ENCODE assay signal across 1 cellular context in the genomic region with DNA sequence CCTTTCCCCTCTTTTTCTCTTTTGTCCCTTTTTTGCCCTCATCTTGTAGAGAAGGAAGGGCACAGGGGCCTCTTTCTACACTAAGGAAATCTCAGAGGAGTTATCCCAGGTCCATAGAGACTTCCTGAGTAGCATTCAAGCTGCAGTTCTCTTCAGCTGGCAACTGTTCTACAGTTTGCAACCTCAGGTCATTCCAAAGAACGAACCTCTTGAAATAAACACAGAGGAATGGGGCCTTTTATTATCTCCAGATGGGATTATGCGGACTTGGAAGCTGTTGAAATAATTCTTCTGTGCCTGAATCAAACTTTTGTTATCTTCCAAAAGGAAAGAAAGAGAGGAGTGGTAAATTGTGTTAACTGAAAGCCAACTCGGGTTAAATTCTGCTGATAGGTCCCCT.
TF ChIP-seq lines count a peak whose summit lies in the region.

No MANE protein-coding gene starts in this region.

TF ChIP-seq in endothelial cell of umbilical vein, 7 proteins besides CTCF, POLR2A, EP300 and RAD21:
- TF ChIP-seq JUN (IDR thresholded peaks at IDR 0.05; ENCODE audit: borderline replicate concordance, insufficient read depth, insufficient read length, low read depth) (no peak), MYC (IDR thresholded peaks at IDR 0.05; ENCODE audit: low read depth, low read length) (no peak), POLR2AphosphoS5 (IDR thresholded peaks at IDR 0.05; ENCODE audit: insufficient read depth, low read depth, low read length) (no peak), FOS (IDR thresholded peaks at IDR 0.05; ENCODE audit: borderline replicate concordance, insufficient read depth, low read length) (no peak), EZH2 (IDR thresholded peaks at IDR 0.05; ENCODE audit: borderline replicate concordance, low read depth, low read length, severe bottlenecking) (no peak), GATA2 (IDR thresholded peaks at IDR 0.05; ENCODE audit: insufficient read depth, insufficient read length, low read depth, low read length) (no peak)
- TF ChIP-seq, protein P1, sequence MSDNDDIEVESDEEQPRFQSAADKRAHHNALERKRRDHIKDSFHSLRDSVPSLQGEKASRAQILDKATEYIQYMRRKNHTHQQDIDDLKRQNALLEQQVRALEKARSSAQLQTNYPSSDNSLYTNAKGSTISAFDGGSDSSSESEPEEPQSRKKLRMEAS (IDR thresholded peaks at IDR 0.05; ENCODE audit: insufficient read depth, insufficient read length), result no peak
